ENCODE assay signal across 12 cellular contexts in the genomic region with DNA sequence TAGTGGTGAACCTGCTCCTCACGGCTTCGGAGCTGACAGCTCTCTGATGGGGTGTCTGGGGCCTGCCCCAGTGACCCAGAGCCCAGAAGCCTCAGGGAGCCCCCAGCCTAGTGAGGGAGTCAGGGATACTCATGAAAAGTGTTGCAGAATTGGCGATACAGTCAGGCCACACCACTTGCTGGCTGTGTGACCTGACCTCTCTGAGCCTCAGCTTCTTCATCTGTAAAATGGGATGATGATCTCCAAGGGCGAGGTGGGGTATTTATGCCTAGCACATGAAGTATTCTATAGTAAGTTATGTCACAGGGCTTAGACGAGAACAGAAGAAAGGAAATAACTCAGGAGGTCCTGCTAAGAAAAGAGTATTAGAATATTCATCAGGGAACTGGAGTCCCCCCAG. TPM values are rescaled to one million over a fixed set of nuclear protein-coding genes. Genes with fewer than 3 reads are reported as not detected.
A peak's percentile ranks its signal among the peaks of the same experiment; 100 is the strongest.
DNase-seq lines count a peak whose midpoint lies in the region; ATAC-seq, FAIRE-seq and TF ChIP-seq lines count a peak whose summit lies in the region.
"Had no signal": no experiment of that assay in that cellular context is flagged by ENCODE, and none has a peak within 500 bp of the region (broad histone marks: within the 10 kb centered on the region; RNA-seq: fewer than 3 reads in every experiment).

No MANE protein-coding gene starts in this region.

- RAD21 ChIA-PET in HCT116 (lab: Charles Lee; ENCODE audit: low non-redundant PET in 1 of 2, low total read pairs in 2 of 2, uncharacterized antibody in 2 of 2, unreplicated experiment in 2 of 2), result interaction anchor here in 1 of 2 experiments (0.8 kb wide), 1 partner anchor 45 kb away, joined by 3 read pairs; no protein-coding TSS in a partner anchor

- H3K9me2 ChIP-seq in HCT116 (ENCODE audit: insufficient read depth), result no peaks in the 10 kb centered on the region

- intact Hi-C loops in HCT116 (cut with micrococcal nuclease), result no loop called here

- H3K9me3 ChIP-seq in HCT116 (ENCODE audit: control insufficient read depth in 1 of 2, insufficient read depth in 1 of 2, low read depth in 1 of 2, low read length in 2 of 2), result no peaks in the 10 kb centered on the region
- H3K9me3 ChIP-seq in iPS-20b (ENCODE audit: insufficient read depth, low read depth, low read length), result no peaks in the 10 kb centered on the region
- H3K9me3 ChIP-seq in small intestine (ENCODE audit: control insufficient read depth, low read depth), result no peaks in the 10 kb centered on the region
- H3K9me3 ChIP-seq: mucosa of descending colon had no signal

- TF ChIP-seq CTCF in HCT116 (IDR thresholded peaks at IDR 0.05 in 2 of 3, conservative IDR thresholded peaks at IDR 0.05 in 1 of 3; ENCODE audit: borderline replicate concordance in 1 of 3, insufficient read depth in 1 of 3, low read depth in 2 of 3, low read length in 2 of 3) (no peak), WI38 (IDR thresholded peaks at IDR 0.05; ENCODE audit: low read depth, low read length) (no peak), GM10248 (IDR thresholded peaks at IDR 0.05; ENCODE audit: control extremely low read depth, extremely low read depth, low read depth, missing control alignments) (no peak)

- 39 to 70% (median 45%) methylated on average over 5 of the region's 5 CpGs for WGBS in small intestine, 3 donors

- no peak overlapping the region for H3K27ac ChIP-seq in HCT116 (ENCODE audit: low read depth, low read length)
- H3K27ac ChIP-seq in iPS-20b (ENCODE audit: low read length), result no peak overlapping the region
- peak overlapping the region; percentile 17 to 89 for H3K27ac ChIP-seq in small intestine (ENCODE audit: low read depth in 1 of 2, low read length in 1 of 2)

- no peak for FAIRE-seq in small intestine (lab: Jason Lieb, UNC)

- peak overlapping the region; percentile 98 for H3K4me2 ChIP-seq in HCT116 (ENCODE audit: low read length)

- no peak overlapping the region for H2AFZ ChIP-seq in HCT116 (ENCODE audit: low read depth, low read length, poor library complexity, severe bottlenecking)

- H3K79me2 ChIP-seq in HCT116 (ENCODE audit: insufficient read depth, low read length), result peaks cover 62% of the 10 kb centered on the region

- no peak for DNase-seq in HCT116 (ENCODE audit: low read depth, low spot score)
- DNase-seq in small intestine, result no peak
- DNase-seq in DMS53 (lab: John Stamatoyannopoulos, UW), result no peak
- DNase-seq in GM10248 (ENCODE audit: extremely low spot score), result no peak
- DNase-seq: activated CD4-positive, CD25-positive, alpha-beta regulatory T cell treated with anti-CD3 and anti-CD28 coated beads, Interleukin-2, amount 50 U/mL, for 72 hours; activated naive CD4-positive, alpha-beta T cell treated with anti-CD3 and anti-CD28 coated beads, Interleukin-2, amount 10 ng/mL, durations not matched to agents 7 days and 5 days; DND-41; hippocampal formation had no signal

- H3K36me3 ChIP-seq in HCT116 (ENCODE audit: control insufficient read depth in 1 of 2, insufficient read depth in 2 of 2, low read length in 2 of 2) (no peaks in the 10 kb centered on the region), iPS-20b (ENCODE audit: insufficient read depth, low read depth, low read length) (no peaks in the 10 kb centered on the region), small intestine (ENCODE audit: control insufficient read depth in 2 of 2, insufficient read depth in 2 of 2, low read length in 2 of 2) (peaks cover 0 to 2% of the 10 kb centered on the region in 2 donors)

- ATAC-seq in HCT116 (no peak), GM21423 (IDR thresholded peaks at IDR 0.05; ENCODE audit: unreplicated experiment) (no peak)
- ATAC-seq: mucosa of descending colon had no signal

- H4K20me1 ChIP-seq in HCT116 (ENCODE audit: insufficient read depth), result no peaks in the 10 kb centered on the region; the same call in 1 of the 2 replicates

- no peaks in the 10 kb centered on the region for H3K27me3 ChIP-seq in HCT116 (ENCODE audit: insufficient read depth, low read length)
- H3K27me3 ChIP-seq in iPS-20b (ENCODE audit: insufficient read depth, low read length), result peaks cover 47% of the 10 kb centered on the region
- no peaks in the 10 kb centered on the region for H3K27me3 ChIP-seq in small intestine (ENCODE audit: control insufficient read depth in 2 of 2, insufficient read depth in 2 of 2, low read length in 2 of 2)

- no peak overlapping the region for H3K9ac ChIP-seq in HCT116 (ENCODE audit: low read length)
- H3K9ac ChIP-seq in iPS-20b (ENCODE audit: low read depth, low read length), result no peak overlapping the region

- peaks cover 13 to 50% of the 10 kb centered on the region in 2 experiments; a peak in 3 of 4 replicates for H3K4me1 ChIP-seq in HCT116 (ENCODE audit: control insufficient read depth in 1 of 2, insufficient read depth in 2 of 2, low read length in 2 of 2)
- peaks cover 2% of the 10 kb centered on the region; the same call in 1 of the 2 replicates for H3K4me1 ChIP-seq in iPS-20b (ENCODE audit: insufficient read depth, low read length)
- H3K4me1 ChIP-seq in small intestine (ENCODE audit: control insufficient read depth in 2 of 2, insufficient read depth in 1 of 2, low read depth in 1 of 2, low read length in 1 of 2), result peaks cover 9 to 13% of the 10 kb centered on the region in 2 donors

- H3K4me3 ChIP-seq in HCT116 (replicated peaks in 1 of 2; ENCODE audit: low read depth in 1 of 2, low read length in 2 of 2), result peak overlapping the region; percentile 66 to 67; a peak in 2 of 4 replicates
- peak overlapping the region; percentile 75 for H3K4me3 ChIP-seq in WI38 (ENCODE audit: low read depth, low read length)
- peak overlapping the region; percentile 82; the same call in 1 of the 2 replicates for H3K4me3 ChIP-seq in iPS-20b (ENCODE audit: low read length)
- H3K4me3 ChIP-seq in small intestine (ENCODE audit: low read depth in 1 of 2, low read length in 2 of 2), result peak overlapping the region; percentile 24 to 79

- CTCF ChIA-PET in HCT116 (lab: Charles Lee), result no interaction called here
- CTCF ChIA-PET in GM10248 (lab: Yijun Ruan, JAX), result interaction anchor here (1.6 kb wide), 1 partner anchor 117 kb away, joined by 3 read pairs; no protein-coding TSS in a partner anchor

- TSS peak; percentile 39 for BruUV-seq in HCT116 (replicated peaks; lab: Mats Ljungman, UMichigan)

- no peak for TF ChIP-seq POLR2A in HCT116 (IDR thresholded peaks at IDR 0.05; ENCODE audit: borderline replicate concordance, extremely low read depth, insufficient read depth, insufficient read length)

- POLR2A ChIA-PET in HCT116 (lab: Charles Lee) (no interaction called here), GM10248 (lab: Yijun Ruan, JAX) (no interaction called here)

- TF ChIP-seq RAD21 in HCT116 (IDR thresholded peaks at IDR 0.05; ENCODE audit: low read depth), result no peak

TF ChIP-seq in HCT116, 20 proteins besides CTCF, POLR2A, EP300 and RAD21:
- TF ChIP-seq, protein P1, sequence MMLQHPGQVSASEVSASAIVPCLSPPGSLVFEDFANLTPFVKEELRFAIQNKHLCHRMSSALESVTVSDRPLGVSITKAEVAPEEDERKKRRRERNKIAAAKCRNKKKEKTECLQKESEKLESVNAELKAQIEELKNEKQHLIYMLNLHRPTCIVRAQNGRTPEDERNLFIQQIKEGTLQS (IDR thresholded peaks at IDR 0.05), result no peak
- TF ChIP-seq, protein P2, sequence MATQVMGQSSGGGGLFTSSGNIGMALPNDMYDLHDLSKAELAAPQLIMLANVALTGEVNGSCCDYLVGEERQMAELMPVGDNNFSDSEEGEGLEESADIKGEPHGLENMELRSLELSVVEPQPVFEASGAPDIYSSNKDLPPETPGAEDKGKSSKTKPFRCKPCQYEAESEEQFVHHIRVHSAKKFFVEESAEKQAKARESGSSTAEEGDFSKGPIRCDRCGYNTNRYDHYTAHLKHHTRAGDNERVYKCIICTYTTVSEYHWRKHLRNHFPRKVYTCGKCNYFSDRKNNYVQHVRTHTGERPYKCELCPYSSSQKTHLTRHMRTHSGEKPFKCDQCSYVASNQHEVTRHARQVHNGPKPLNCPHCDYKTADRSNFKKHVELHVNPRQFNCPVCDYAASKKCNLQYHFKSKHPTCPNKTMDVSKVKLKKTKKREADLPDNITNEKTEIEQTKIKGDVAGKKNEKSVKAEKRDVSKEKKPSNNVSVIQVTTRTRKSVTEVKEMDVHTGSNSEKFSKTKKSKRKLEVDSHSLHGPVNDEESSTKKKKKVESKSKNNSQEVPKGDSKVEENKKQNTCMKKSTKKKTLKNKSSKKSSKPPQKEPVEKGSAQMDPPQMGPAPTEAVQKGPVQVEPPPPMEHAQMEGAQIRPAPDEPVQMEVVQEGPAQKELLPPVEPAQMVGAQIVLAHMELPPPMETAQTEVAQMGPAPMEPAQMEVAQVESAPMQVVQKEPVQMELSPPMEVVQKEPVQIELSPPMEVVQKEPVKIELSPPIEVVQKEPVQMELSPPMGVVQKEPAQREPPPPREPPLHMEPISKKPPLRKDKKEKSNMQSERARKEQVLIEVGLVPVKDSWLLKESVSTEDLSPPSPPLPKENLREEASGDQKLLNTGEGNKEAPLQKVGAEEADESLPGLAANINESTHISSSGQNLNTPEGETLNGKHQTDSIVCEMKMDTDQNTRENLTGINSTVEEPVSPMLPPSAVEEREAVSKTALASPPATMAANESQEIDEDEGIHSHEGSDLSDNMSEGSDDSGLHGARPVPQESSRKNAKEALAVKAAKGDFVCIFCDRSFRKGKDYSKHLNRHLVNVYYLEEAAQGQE (IDR thresholded peaks at IDR 0.05; ENCODE audit: low read depth), result no peak
- no peak for TF ChIP-seq ZFX (IDR thresholded peaks at IDR 0.05)
- TF ChIP-seq EGR1 (IDR thresholded peaks at IDR 0.05; ENCODE audit: low read depth), result no peak
- no peak for TF ChIP-seq EZH2 (IDR thresholded peaks at IDR 0.05)
- no peak for TF ChIP-seq CEBPB (IDR thresholded peaks at IDR 0.05; ENCODE audit: low read depth)
- TF ChIP-seq POLR2AphosphoS5 (IDR thresholded peaks at IDR 0.05; ENCODE audit: low read depth, low read length), result no peak
- TF ChIP-seq JUND (IDR thresholded peaks at IDR 0.05), result no peak
- no peak for TF ChIP-seq FOSL1 (IDR thresholded peaks at IDR 0.05; ENCODE audit: low read depth)

RNA-seq across cellular contexts. Expression of a gene that starts 1.6 kb away (rescaled TPM):
- total RNA-seq in HCT116 (2021; ENCODE audit: unreplicated experiment), result 16.6 TPM
- 20.3 and 22.4 TPM in 2 replicates for polyA plus RNA-seq in HCT116 (2012)
- polyA plus RNA-seq in small intestine, result 10 to 100 TPM; 16.3 to 25.2 (median 17.8) TPM

Comparison
In these comparisons a context has a peak if more than half of its experiments do, and no peak if none do; other contexts are left out.
1. H3K27ac ChIP-seq: peak in small intestine (2 of 2); none in HCT116 (single experiment) and iPS-20b (single experiment).
2. Peak in every context shown above with its lines, with median percentiles within 50 percentile points of each other: H3K4me3 ChIP-seq.